1 cellular context compared by ENCODE assay signal in the genomic region with DNA sequence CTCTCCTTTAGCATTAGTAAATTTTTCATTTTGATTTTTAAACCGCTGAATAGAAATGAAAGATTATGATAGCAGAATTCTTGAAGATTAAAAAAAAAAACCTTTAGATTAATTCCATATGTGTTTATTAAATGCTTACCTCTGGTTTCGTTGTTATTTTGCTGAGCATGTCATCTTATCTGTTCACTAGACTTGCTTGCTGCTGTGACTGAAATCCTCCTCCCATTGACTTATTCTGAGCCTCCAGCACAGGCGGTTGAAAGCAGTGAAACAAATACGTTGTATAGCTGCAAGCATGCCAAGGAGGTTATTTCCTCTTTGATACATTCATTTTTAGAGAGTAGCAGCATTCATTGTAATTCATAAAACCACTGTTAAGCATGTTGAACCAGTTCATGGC.
TF ChIP-seq lines count a peak whose summit lies in the region.

A gene (minus strand): TSS at position 210 of the 400 bp plus-strand sequence. CDS start 1,278 bp downstream, outside the sequence.

TF ChIP-seq in SK-N-SH, 30 proteins besides CTCF, POLR2A, EP300 and RAD21 (continued from another document):
- TF ChIP-seq SMC3 (IDR thresholded peaks at IDR 0.05; ENCODE audit: low read depth, low read length): no peak
- TF ChIP-seq FOXM1 (IDR thresholded peaks at IDR 0.05; ENCODE audit: low read depth): no peak
- peak; percentile 34; the same call in 1 of the 2 replicates for TF ChIP-seq TCF12 (IDR thresholded peaks at IDR 0.05)
- no peak for TF ChIP-seq RXRA (IDR thresholded peaks at IDR 0.05; ENCODE audit: borderline replicate concordance, low read depth)
- TF ChIP-seq TEAD4 (IDR thresholded peaks at IDR 0.05; ENCODE audit: borderline replicate concordance, insufficient read depth): no peak
- peak; percentile 55; the same call in 1 of the 2 replicates for TF ChIP-seq RCOR1 (IDR thresholded peaks at IDR 0.05; ENCODE audit: low read length)
- peak; percentile 72 for TF ChIP-seq MXI1 (IDR thresholded peaks at IDR 0.05; ENCODE audit: low read depth, low read length)
- TF ChIP-seq, protein P1, sequence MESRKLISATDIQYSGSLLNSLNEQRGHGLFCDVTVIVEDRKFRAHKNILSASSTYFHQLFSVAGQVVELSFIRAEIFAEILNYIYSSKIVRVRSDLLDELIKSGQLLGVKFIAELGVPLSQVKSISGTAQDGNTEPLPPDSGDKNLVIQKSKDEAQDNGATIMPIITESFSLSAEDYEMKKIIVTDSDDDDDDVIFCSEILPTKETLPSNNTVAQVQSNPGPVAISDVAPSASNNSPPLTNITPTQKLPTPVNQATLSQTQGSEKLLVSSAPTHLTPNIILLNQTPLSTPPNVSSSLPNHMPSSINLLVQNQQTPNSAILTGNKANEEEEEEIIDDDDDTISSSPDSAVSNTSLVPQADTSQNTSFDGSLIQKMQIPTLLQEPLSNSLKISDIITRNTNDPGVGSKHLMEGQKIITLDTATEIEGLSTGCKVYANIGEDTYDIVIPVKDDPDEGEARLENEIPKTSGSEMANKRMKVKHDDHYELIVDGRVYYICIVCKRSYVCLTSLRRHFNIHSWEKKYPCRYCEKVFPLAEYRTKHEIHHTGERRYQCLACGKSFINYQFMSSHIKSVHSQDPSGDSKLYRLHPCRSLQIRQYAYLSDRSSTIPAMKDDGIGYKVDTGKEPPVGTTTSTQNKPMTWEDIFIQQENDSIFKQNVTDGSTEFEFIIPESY (IDR thresholded peaks at IDR 0.05; ENCODE audit: borderline replicate concordance, low read depth): no peak
- no peak for TF ChIP-seq YY1 (IDR thresholded peaks at IDR 0.05; ENCODE audit: low read depth)
- TF ChIP-seq POLR2AphosphoS5 (IDR thresholded peaks at IDR 0.05; ENCODE audit: low read depth, low read length): no peak
- TF ChIP-seq, protein P2, sequence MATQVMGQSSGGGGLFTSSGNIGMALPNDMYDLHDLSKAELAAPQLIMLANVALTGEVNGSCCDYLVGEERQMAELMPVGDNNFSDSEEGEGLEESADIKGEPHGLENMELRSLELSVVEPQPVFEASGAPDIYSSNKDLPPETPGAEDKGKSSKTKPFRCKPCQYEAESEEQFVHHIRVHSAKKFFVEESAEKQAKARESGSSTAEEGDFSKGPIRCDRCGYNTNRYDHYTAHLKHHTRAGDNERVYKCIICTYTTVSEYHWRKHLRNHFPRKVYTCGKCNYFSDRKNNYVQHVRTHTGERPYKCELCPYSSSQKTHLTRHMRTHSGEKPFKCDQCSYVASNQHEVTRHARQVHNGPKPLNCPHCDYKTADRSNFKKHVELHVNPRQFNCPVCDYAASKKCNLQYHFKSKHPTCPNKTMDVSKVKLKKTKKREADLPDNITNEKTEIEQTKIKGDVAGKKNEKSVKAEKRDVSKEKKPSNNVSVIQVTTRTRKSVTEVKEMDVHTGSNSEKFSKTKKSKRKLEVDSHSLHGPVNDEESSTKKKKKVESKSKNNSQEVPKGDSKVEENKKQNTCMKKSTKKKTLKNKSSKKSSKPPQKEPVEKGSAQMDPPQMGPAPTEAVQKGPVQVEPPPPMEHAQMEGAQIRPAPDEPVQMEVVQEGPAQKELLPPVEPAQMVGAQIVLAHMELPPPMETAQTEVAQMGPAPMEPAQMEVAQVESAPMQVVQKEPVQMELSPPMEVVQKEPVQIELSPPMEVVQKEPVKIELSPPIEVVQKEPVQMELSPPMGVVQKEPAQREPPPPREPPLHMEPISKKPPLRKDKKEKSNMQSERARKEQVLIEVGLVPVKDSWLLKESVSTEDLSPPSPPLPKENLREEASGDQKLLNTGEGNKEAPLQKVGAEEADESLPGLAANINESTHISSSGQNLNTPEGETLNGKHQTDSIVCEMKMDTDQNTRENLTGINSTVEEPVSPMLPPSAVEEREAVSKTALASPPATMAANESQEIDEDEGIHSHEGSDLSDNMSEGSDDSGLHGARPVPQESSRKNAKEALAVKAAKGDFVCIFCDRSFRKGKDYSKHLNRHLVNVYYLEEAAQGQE (IDR thresholded peaks at IDR 0.05; ENCODE audit: low read depth, low read length): no peak
